Comparison of ENCODE assay signal across 16 cellular contexts in the genomic region with DNA sequence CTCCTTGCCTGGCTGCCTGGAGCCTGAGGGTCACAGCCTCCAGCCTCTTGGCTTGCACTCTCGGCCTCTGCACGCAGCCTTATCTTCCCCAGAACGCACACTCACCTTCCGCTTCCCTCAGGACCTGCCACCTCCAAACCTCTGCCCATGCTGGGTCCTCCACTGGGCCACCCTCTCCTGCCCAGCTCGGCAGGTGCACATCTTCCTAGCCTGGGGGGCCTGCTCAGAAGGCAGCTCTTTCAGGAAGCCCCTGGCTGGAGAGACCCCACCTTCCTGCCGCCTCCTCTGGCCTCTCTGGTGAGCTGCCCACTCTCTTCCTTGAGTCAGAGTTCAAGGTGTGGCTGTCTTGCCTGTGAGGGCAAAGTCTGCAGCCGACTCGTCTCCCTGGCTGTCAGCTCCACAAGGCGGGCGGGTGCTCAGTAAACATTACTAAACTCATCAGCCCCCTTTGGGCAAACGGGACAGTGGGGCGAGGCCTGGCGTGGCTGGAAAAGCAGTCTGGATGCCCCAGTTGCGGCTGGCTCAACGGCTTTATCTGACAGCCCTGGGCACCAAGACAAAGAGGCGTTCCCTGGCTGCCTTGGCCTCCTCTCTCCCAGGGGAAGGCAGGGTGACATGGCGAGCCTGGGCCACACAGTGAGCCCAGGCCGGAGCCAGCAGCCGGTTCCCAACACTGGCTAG. TPM values are rescaled to one million over a fixed set of nuclear protein-coding genes. Genes with fewer than 3 reads are reported as not detected.
DNase-seq lines count a peak whose midpoint lies in the region; ATAC-seq, FAIRE-seq and TF ChIP-seq lines count a peak whose summit lies in the region.
"Had no signal": no experiment of that assay in that cellular context is flagged by ENCODE, and none has a peak within 500 bp of the region (broad histone marks: within the 10 kb centered on the region; RNA-seq: fewer than 3 reads in every experiment).

No MANE protein-coding gene starts in this region.

- H3K9ac ChIP-seq in H1 (replicated peaks in 1 of 4; ENCODE audit: extremely low read depth in 1 of 4, low read depth in 3 of 4, low read length in 3 of 4) (no peak overlapping the region), HepG2 (ENCODE audit: insufficient read depth, low read depth, low read length) (peak overlapping the region; percentile 48), MM.1S (ENCODE audit: low read length) (no peak overlapping the region)

- peaks cover 0 to 27% (median 18%) of the 10 kb centered on the region in 4 experiments; a peak in 6 of 7 replicates for H3K4me1 ChIP-seq in H1 (replicated peaks in 1 of 4; ENCODE audit: control insufficient read depth in 3 of 4, insufficient read depth in 4 of 4, low read length in 3 of 4)
- H3K4me1 ChIP-seq in HepG2 (ENCODE audit: insufficient read depth, low read length), result peaks cover 47% of the 10 kb centered on the region
- no peaks in the 10 kb centered on the region for H3K4me1 ChIP-seq in MM.1S (ENCODE audit: low read length)

- no peak overlapping the region for H2AK5ac ChIP-seq in H1 (ENCODE audit: low read depth, low read length)

- H4K91ac ChIP-seq in H1 (replicated peaks; ENCODE audit: insufficient read length, low read length), result no peak overlapping the region

- H2BK5ac ChIP-seq in H1 (ENCODE audit: low read depth, low read length), result peak overlapping the region; percentile 39; the same call in 1 of the 2 replicates

- BruUV-seq in HepG2 (replicated peaks; lab: Mats Ljungman, UMichigan), result no TSS peak

- ATAC-seq in HepG2 (peak; percentile 47), omental fat pad (ENCODE audit: low FRiP score) (no peak), HG03521 (IDR thresholded peaks at IDR 0.05; ENCODE audit: unreplicated experiment) (no peak), GM19452 (IDR thresholded peaks at IDR 0.05; ENCODE audit: unreplicated experiment) (no peak)
- ATAC-seq: activated T-cell treated with anti-CD3 and anti-CD28 coated beads, Interleukin-2, amount 50 U/mL, for 4 hours; K562; SK-N-SH treated with all-trans-retinoic acid at 6 μM for 48 hours had no signal

- H2BK120ac ChIP-seq in H1 (replicated peaks; ENCODE audit: low read depth, low read length), result no peak overlapping the region

- in situ Hi-C loops in HepG2 (cut with HindIII; ENCODE audit: extremely low pct_ligation_motif_present, low pct_unique_long_range_greater_than_20kb), result no loop called here

- WGBS in H1 (ENCODE audit: extremely low coverage in 1 of 2, insufficient coverage in 1 of 2, insufficient read length in 1 of 2, insufficient replicate concordance in 2 of 2, low coverage in 1 of 2, low lambda C conversion rate in 2 of 2, missing lambda C conversion rate in 1 of 2), 2 experiments, result 79% methylated on average over 17 of the region's 19 CpGs; no CpG with 5 or more reads in 1 of the 2 experiments
- 17% methylated on average over 9 of the region's 19 CpGs for WGBS in HepG2 (ENCODE audit: low lambda C conversion rate)

- H3K36me3 ChIP-seq in H1 (ENCODE audit: control insufficient read depth in 2 of 4, insufficient read depth in 4 of 4, low read length in 3 of 4) (no peaks in the 10 kb centered on the region), HepG2 (replicated peaks in 1 of 2; ENCODE audit: control insufficient read depth in 1 of 2, insufficient read depth in 2 of 2, low read length in 2 of 2) (no peaks in the 10 kb centered on the region), MM.1S (replicated peaks; ENCODE audit: insufficient read depth, low read length) (no peaks in the 10 kb centered on the region)

- TF ChIP-seq POLR2A in H1 (IDR thresholded peaks at IDR 0.05; ENCODE audit: control extremely low read depth in 1 of 2, low read depth in 2 of 2, low read length in 2 of 2) (no peak), HepG2 (IDR thresholded peaks at IDR 0.05; ENCODE audit: insufficient read depth in 1 of 2, low read depth in 2 of 2, low read length in 2 of 2) (no peak)

- no peak overlapping the region for H2BK12ac ChIP-seq in H1 (ENCODE audit: low read depth, low read length)

- no peaks in the 10 kb centered on the region for H3F3A ChIP-seq in MM.1S (ENCODE audit: insufficient read depth, low read length)

- no peak for FAIRE-seq in H1 (lab: Jason Lieb, UNC)
- FAIRE-seq in HepG2 (lab: Jason Lieb, UNC), result no peak
- FAIRE-seq: K562 had no signal

- H3K4ac ChIP-seq in H1 (replicated peaks; ENCODE audit: insufficient read length, low read depth, low read length), result no peak overlapping the region

- no peak overlapping the region for H3K23ac ChIP-seq in H1 (ENCODE audit: insufficient read length)

- H3K56ac ChIP-seq in H1 (replicated peaks; ENCODE audit: insufficient read length, low read depth, low read length), result no peak overlapping the region

- H2BK20ac ChIP-seq in H1 (ENCODE audit: low read length), result no peak overlapping the region

- DNase-seq in HPDE6-E6E7 (ENCODE audit: extremely low spot score) (peak; percentile 53), H1 (ENCODE audit: low read depth in 1 of 2, low spot score in 2 of 2) (no peak), HepG2 (ENCODE audit: low spot score) (no peak), omental fat pad (ENCODE audit: low spot score) (no peak), MM.1S (no peak)
- DNase-seq: activated CD4-positive, alpha-beta T cell treated with anti-CD3 and anti-CD28 coated beads, Interleukin-2, amount 50 U/mL, for 4 hours; activated T-cell treated with anti-CD3 and anti-CD28 coated beads, Interleukin-2, amount 50 U/mL, for 4 hours; AML-193; NCI-H1105; NCI-H2227 treated with DMSO at 0.1 percent for 48 hours had no signal

- no peaks in the 10 kb centered on the region for H3K79me1 ChIP-seq in H1 (ENCODE audit: low read depth, low read length)

- POLR2A ChIA-PET in H1 (lab: Charles Lee; ENCODE audit: partially characterized antibody), result no interaction called here
- POLR2A ChIA-PET in HepG2 (lab: Yijun Ruan, JAX), result interaction anchor here (0.7 to 2.0 kb wide), 4 partner anchors 9 to 159 kb away, joined by 3 to 16 read pairs (median 4); no protein-coding TSS in a partner anchor

- no peak overlapping the region; the same call in 1 of the 2 replicates for H2BK15ac ChIP-seq in H1 (ENCODE audit: low read length)

- no peak overlapping the region for H3K4me2 ChIP-seq in H1 (ENCODE audit: insufficient read depth in 1 of 2, low read depth in 2 of 2, low read length in 2 of 2)
- peak overlapping the region; percentile 82 for H3K4me2 ChIP-seq in HepG2 (ENCODE audit: low read depth, low read length)
- no peak overlapping the region for H3K4me2 ChIP-seq in MM.1S (ENCODE audit: low read depth, low read length)

- no peak for TF ChIP-seq EP300 in H1 (IDR thresholded peaks at IDR 0.05; ENCODE audit: borderline replicate concordance in 1 of 2, low read depth in 2 of 2, low read length in 2 of 2)
- TF ChIP-seq EP300 in HepG2 (IDR thresholded peaks at IDR 0.05; ENCODE audit: low read depth in 2 of 2, low read length in 2 of 2), result 0 out of 4 replicates have a peak, but pooled peaks of 1 of the 2 experiments have one; percentile 3
- TF ChIP-seq EP300 in HepG2 (CRISPR knock-in tag; IDR thresholded peaks at IDR 0.05; ENCODE audit: borderline replicate concordance), result no peak

- H4K20me1 ChIP-seq in H1 (replicated peaks in 1 of 2; ENCODE audit: control insufficient read depth in 1 of 2, insufficient read depth in 2 of 2, low read length in 2 of 2), result no peaks in the 10 kb centered on the region
- no peaks in the 10 kb centered on the region for H4K20me1 ChIP-seq in HepG2 (ENCODE audit: insufficient read depth, low read length)
- H4K20me1 ChIP-seq in MM.1S (ENCODE audit: insufficient read depth, low read length), result no peaks in the 10 kb centered on the region

- TF ChIP-seq CTCF in H1 (IDR thresholded peaks at IDR 0.05; ENCODE audit: control extremely low read depth in 1 of 3, insufficient read depth in 1 of 3, low read depth in 1 of 3, low read length in 3 of 3) (no peak), HepG2 (CRISPR knock-in tag; IDR thresholded peaks at IDR 0.05) (no peak), omental fat pad (IDR thresholded peaks at IDR 0.05) (no peak), MM.1S (IDR thresholded peaks at IDR 0.05; ENCODE audit: low read length) (no peak)

- no peak overlapping the region for H4K5ac ChIP-seq in H1 (ENCODE audit: insufficient read length, low read depth, low read length)

- no peaks in the 10 kb centered on the region for H3K9me3 ChIP-seq in H1 (ENCODE audit: insufficient read depth in 2 of 2, low read depth in 1 of 2, low read length in 1 of 2)
- H3K9me3 ChIP-seq in HepG2 (ENCODE audit: low read length), result no peaks in the 10 kb centered on the region
- H3K9me3 ChIP-seq in MM.1S (replicated peaks; ENCODE audit: insufficient read depth, low read length), result no peaks in the 10 kb centered on the region

- no peak overlapping the region for H3K18ac ChIP-seq in H1 (ENCODE audit: extremely low read depth, low read length)

- peaks cover 0 to 14% (median 6%) of the 10 kb centered on the region in 4 experiments; a peak in 5 of 7 replicates for H3K27me3 ChIP-seq in H1 (replicated peaks in 1 of 4; ENCODE audit: control insufficient read depth in 3 of 4, extremely low read depth in 1 of 4, insufficient read depth in 3 of 4, low read length in 3 of 4)
- no peaks in the 10 kb centered on the region for H3K27me3 ChIP-seq in HepG2 (ENCODE audit: control insufficient read depth in 1 of 2, insufficient read depth in 2 of 2, low read length in 2 of 2)
- peaks cover 96% of the 10 kb centered on the region for H3K27me3 ChIP-seq in MM.1S (replicated peaks; ENCODE audit: insufficient read depth, low read length)

- CTCF ChIA-PET in H1 (lab: Charles Lee; ENCODE audit: partially characterized antibody), result interaction anchor here (1.6 kb wide), 1 partner anchor 348 kb away, joined by 3 read pairs; no protein-coding TSS in a partner anchor
- CTCF ChIA-PET in HepG2 (lab: Yijun Ruan, JAX; ENCODE audit: low intra/inter-chr PET ratio, low total read pairs), result no interaction called here

- H3K14ac ChIP-seq in H1 (ENCODE audit: insufficient read length), result no peak overlapping the region

- TF ChIP-seq RAD21 in H1 (IDR thresholded peaks at IDR 0.05 in 1 of 2, conservative IDR thresholded peaks at IDR 0.05 in 1 of 2; ENCODE audit: low read depth in 2 of 2, low read length in 2 of 2) (no peak), HepG2 (CRISPR knock-in tag; IDR thresholded peaks at IDR 0.05) (no peak)

- H4K8ac ChIP-seq in H1 (ENCODE audit: extremely low read depth, insufficient read depth, low read length), result no peak overlapping the region

- no peak overlapping the region for H3K4me3 ChIP-seq in H1 (ENCODE audit: extremely low read depth in 1 of 4, insufficient read depth in 2 of 4, low read depth in 3 of 4, low read length in 4 of 4)
- H3K4me3 ChIP-seq in HepG2 (replicated peaks in 1 of 3; ENCODE audit: insufficient read depth in 1 of 3, low read depth in 2 of 3, low read length in 3 of 3), result peak overlapping the region; percentile 25 to 69 (median 34); a peak in 5 of 6 replicates
- H3K4me3 ChIP-seq in skin epidermis, result no peak overlapping the region
- H3K4me3 ChIP-seq in MM.1S (ENCODE audit: low read length), result no peak overlapping the region
- H3K4me3 ChIP-seq: K562 had no signal

- no peak overlapping the region for H2AFZ ChIP-seq in H1 (ENCODE audit: low read length)
- H2AFZ ChIP-seq in HepG2 (ENCODE audit: low read length), result no peak overlapping the region
- no peak overlapping the region for H2AFZ ChIP-seq in MM.1S (ENCODE audit: low read length)

- no peaks in the 10 kb centered on the region for H3K9me2 ChIP-seq in MM.1S (replicated peaks; ENCODE audit: insufficient read depth, low read length)

- H3K79me2 ChIP-seq in H1 (ENCODE audit: control insufficient read depth in 1 of 2, insufficient read depth in 2 of 2, low read length in 2 of 2) (no peaks in the 10 kb centered on the region), HepG2 (ENCODE audit: insufficient read depth, low read length) (no peaks in the 10 kb centered on the region), MM.1S (ENCODE audit: low read length) (no peaks in the 10 kb centered on the region)

- intact Hi-C loops in HepG2 (cut with micrococcal nuclease; ENCODE audit: unreplicated experiment), result no loop called here

- H3K27ac ChIP-seq in H1 (ENCODE audit: low read depth, low read length) (no peak overlapping the region), HepG2 (ENCODE audit: extremely low read length, insufficient read depth, low read length) (no peak overlapping the region), skin epidermis (peak overlapping the region in 13 of 21 experiments; percentile 12 to 75 (median 37)), MM.1S (ENCODE audit: low read length) (no peak overlapping the region)

- H3K23me2 ChIP-seq in H1 (ENCODE audit: low read depth, low read length), result peaks cover 7% of the 10 kb centered on the region; the same call in 1 of the 2 replicates

RNA-seq across cellular contexts. Expression of gene LINC01488, which starts 1.7 kb away (rescaled TPM):
- total RNA-seq in H1 (2021; fragmentation: NEBNext Ultra II Directional; extraction: Animal tissue kit (Norgen Biotek cat#: 25700)), result not detected in 2 replicates
- 0.03 TPM in 1 of 2 replicates, not detected in the other for polyA plus RNA-seq in H1 (2011; rRNA removed)
- not detected for polyA plus RNA-seq in H1 (2011; cell fraction: cytosol; rRNA removed)
- not detected for polyA plus RNA-seq in H1 (2011; cell fraction: nucleus; rRNA removed)
- polyA plus RNA-seq in H1 (2012, experiment 1 of 2), result not detected in 4 replicates
- not detected for polyA plus RNA-seq in H1 (2012, experiment 2 of 2)
- not detected for polyA plus RNA-seq in H1 (2013, experiment 1 of 2)
- not detected for polyA plus RNA-seq in H1 (2013, experiment 2 of 2)
- polyA minus RNA-seq in H1 (2011; rRNA and poly(A)+ RNA removed), result not detected in 2 replicates
- polyA minus RNA-seq in H1 (2011; cell fraction: cytosol; rRNA and poly(A)+ RNA removed), result not detected
- not detected for polyA minus RNA-seq in H1 (2011; cell fraction: nucleus; rRNA and poly(A)+ RNA removed)
- total RNA-seq in HepG2 (2016; rRNA removed; fragmentation: Illumina TruSeq; extraction: Trizol), result 0.14 and 0.58 TPM in 2 replicates
- total RNA-seq in HepG2 (2016; cell fraction: cytosol; rRNA removed; fragmentation: Illumina TruSeq; extraction: Trizol; ENCODE audit: low read depth), result 0.10 and 0.18 TPM in 2 replicates
- 0.09 and 0.74 TPM in 2 replicates for total RNA-seq in HepG2 (2016; cell fraction: insoluble cytoplasmic fraction; rRNA removed; fragmentation: Illumina TruSeq; extraction: Trizol)
- total RNA-seq in HepG2 (2016; cell fraction: membrane; rRNA removed; fragmentation: Illumina TruSeq; extraction: Trizol), result 0.17 and 0.31 TPM in 2 replicates
- 0.47 and 1.4 TPM in 2 replicates for total RNA-seq in HepG2 (2016; cell fraction: nucleus; rRNA removed; fragmentation: Illumina TruSeq; extraction: Trizol)
- 0.13 and 0.26 TPM in 2 replicates for polyA plus RNA-seq in HepG2 (2011; rRNA removed)
- 0.11 TPM in 1 of 2 replicates, not detected in the other for polyA plus RNA-seq in HepG2 (2011; cell fraction: cytosol; rRNA removed)
- polyA plus RNA-seq in HepG2 (2011; cell fraction: nucleus; rRNA removed), result 0.31 and 1.3 TPM in 2 replicates
- 0.04 TPM in 1 of 2 replicates, not detected in the other for polyA plus RNA-seq in HepG2 (2012)
- polyA plus RNA-seq in HepG2 (2016; cell fraction: cytosol; fragmentation: Illumina TruSeq; extraction: Trizol; ENCODE audit: low read depth), result 0.09 and 0.12 TPM in 2 replicates
- polyA plus RNA-seq in HepG2 (2016; cell fraction: insoluble cytoplasmic fraction; fragmentation: Illumina TruSeq; extraction: Trizol; ENCODE audit: low read depth), result 0.21 and 0.39 TPM in 2 replicates
- polyA plus RNA-seq in HepG2 (2016; cell fraction: membrane; fragmentation: Illumina TruSeq; extraction: Trizol; ENCODE audit: low read depth), result 0.22 TPM in 2 replicates
- polyA plus RNA-seq in HepG2 (2016; cell fraction: nucleus; fragmentation: Illumina TruSeq; extraction: Trizol; ENCODE audit: insufficient read depth, low read depth), result 1.7 and 3.1 TPM in 2 replicates
- 0.16 TPM in 1 of 2 replicates, not detected in the other for polyA minus RNA-seq in HepG2 (2011; rRNA and poly(A)+ RNA removed; ENCODE audit: low replicate concordance)
- not detected in 2 replicates for polyA minus RNA-seq in HepG2 (2011; cell fraction: cytosol; rRNA and poly(A)+ RNA removed)
- 0.12 and 0.39 TPM in 2 replicates for polyA minus RNA-seq in HepG2 (2011; cell fraction: nucleus; rRNA and poly(A)+ RNA removed)
- total RNA-seq in omental fat pad, result not detected
- total RNA-seq: activated T-cell treated with anti-CD3 and anti-CD28 coated beads, Interleukin-2, amount 50 U/mL, for 4 hours; K562; subcutaneous adipose tissue had no signal
- polyA plus RNA-seq: K562 had no signal

Comparison
In these comparisons a context has a peak if more than half of its experiments do, and no peak if none do; other contexts are left out.
1. H3K27ac ChIP-seq: peak in skin epidermis (13 of 21); none in H1 (single experiment), HepG2 (single experiment) and MM.1S (single experiment).
2. H3K4me3 ChIP-seq: peak in HepG2 (3 of 3); none in H1 (0 of 4), skin epidermis (0 of 7) and MM.1S (single experiment).